ENCODE assay signal across 1 cellular context in genomic region chr12:124509676-124510300, GRCh38.
TF ChIP-seq lines count a peak whose summit lies in the region.

No MANE protein-coding gene starts in this region.

TF ChIP-seq in HepG2, 621 proteins besides CTCF, POLR2A, EP300 and RAD21 (continued from another document and continues in another):
- TF ChIP-seq ZNF646 (CRISPR knock-in tag; IDR thresholded peaks at IDR 0.05), result 0 out of 2 replicates have a peak, but pooled peaks have one; percentile 17
- peak; percentile 33 for TF ChIP-seq TEAD3 (CRISPR knock-in tag; optimal IDR thresholded peaks at IDR 0.05; ENCODE audit: borderline replicate concordance)
- no peak for TF ChIP-seq HMGXB3 (CRISPR knock-in tag; IDR thresholded peaks at IDR 0.05; ENCODE audit: borderline replicate concordance)
- no peak for TF ChIP-seq HOXD1 (CRISPR knock-in tag; IDR thresholded peaks at IDR 0.05)
- no peak for TF ChIP-seq CCDC6 (CRISPR knock-in tag; IDR thresholded peaks at IDR 0.05)
- TF ChIP-seq CENPBD1 (CRISPR knock-in tag; IDR thresholded peaks at IDR 0.05; ENCODE audit: borderline replicate concordance, low read depth), result no peak
- 0 out of 2 replicates have a peak, but pooled peaks have one; percentile 49 for TF ChIP-seq TMF1 (CRISPR knock-in tag; IDR thresholded peaks at IDR 0.05; ENCODE audit: low read depth)
- TF ChIP-seq ZNF121 (CRISPR knock-in tag; IDR thresholded peaks at IDR 0.05), result no peak
- no peak for TF ChIP-seq ZNF674 (CRISPR knock-in tag; IDR thresholded peaks at IDR 0.05; ENCODE audit: low read depth)
- TF ChIP-seq KDM3A (CRISPR knock-in tag; IDR thresholded peaks at IDR 0.05; ENCODE audit: low read depth), result no peak
- no peak for TF ChIP-seq NR2F1 (CRISPR knock-in tag; IDR thresholded peaks at IDR 0.05)
- TF ChIP-seq THYN1 (CRISPR knock-in tag; IDR thresholded peaks at IDR 0.05; ENCODE audit: borderline replicate concordance, low read depth), result no peak
- no peak for TF ChIP-seq KMT2A (CRISPR knock-in tag; IDR thresholded peaks at IDR 0.05)
- no peak for TF ChIP-seq ARID3A (IDR thresholded peaks at IDR 0.05; ENCODE audit: low read depth, low read length)
- 0 out of 2 replicates have a peak, but pooled peaks have one; percentile 14 for TF ChIP-seq ATF2 (CRISPR knock-in tag; IDR thresholded peaks at IDR 0.05)
- no peak for TF ChIP-seq ZNF160 (CRISPR knock-in tag; IDR thresholded peaks at IDR 0.05)
- TF ChIP-seq, protein P1, sequence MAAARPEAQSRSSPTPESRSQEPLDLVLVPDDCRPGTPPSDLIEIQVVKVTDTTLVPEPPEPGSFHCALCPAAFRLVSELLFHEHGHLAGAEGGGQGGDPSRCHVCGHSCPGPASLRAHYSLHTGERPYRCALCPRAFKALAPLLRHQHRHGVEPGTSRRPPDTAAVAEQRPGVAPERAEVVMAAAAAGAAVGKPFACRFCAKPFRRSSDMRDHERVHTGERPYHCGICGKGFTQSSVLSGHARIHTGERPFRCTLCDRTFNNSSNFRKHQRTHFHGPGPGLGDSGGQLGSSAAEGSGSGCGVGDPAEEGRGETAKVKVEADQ (CRISPR knock-in tag; IDR thresholded peaks at IDR 0.05; ENCODE audit: borderline replicate concordance), result no peak
- no peak for TF ChIP-seq ZNF432 (CRISPR knock-in tag; IDR thresholded peaks at IDR 0.05; ENCODE audit: borderline replicate concordance)
- no peak for TF ChIP-seq CERS6 (CRISPR knock-in tag; IDR thresholded peaks at IDR 0.05)
- TF ChIP-seq, protein P2, sequence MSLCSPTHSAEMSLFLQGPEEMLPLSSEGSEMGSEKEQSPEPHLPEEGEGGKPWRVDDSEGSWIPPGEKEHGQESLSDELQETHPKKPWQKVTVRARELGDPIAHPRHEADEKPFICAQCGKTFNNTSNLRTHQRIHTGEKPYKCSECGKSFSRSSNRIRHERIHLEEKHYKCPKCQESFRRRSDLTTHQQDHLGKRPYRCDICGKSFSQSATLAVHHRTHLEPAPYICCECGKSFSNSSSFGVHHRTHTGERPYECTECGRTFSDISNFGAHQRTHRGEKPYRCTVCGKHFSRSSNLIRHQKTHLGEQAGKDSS (CRISPR knock-in tag; IDR thresholded peaks at IDR 0.05; ENCODE audit: borderline replicate concordance, low read depth), result no peak
- TF ChIP-seq ELF3 (CRISPR knock-in tag; IDR thresholded peaks at IDR 0.05), result no peak
- no peak for TF ChIP-seq BCL6 (CRISPR knock-in tag; IDR thresholded peaks at IDR 0.05)
- TF ChIP-seq CAMTA2 (CRISPR knock-in tag; IDR thresholded peaks at IDR 0.05; ENCODE audit: borderline replicate concordance), result no peak
- TF ChIP-seq HNRNPK (IDR thresholded peaks at IDR 0.05; ENCODE audit: low read depth, low read length, poor library complexity, severe bottlenecking), result no peak
- TF ChIP-seq TSC22D2 (CRISPR knock-in tag; IDR thresholded peaks at IDR 0.05; ENCODE audit: borderline replicate concordance), result no peak
- TF ChIP-seq ARNT2 (CRISPR knock-in tag; IDR thresholded peaks at IDR 0.05; ENCODE audit: low read depth), result no peak
- TF ChIP-seq, protein P3, sequence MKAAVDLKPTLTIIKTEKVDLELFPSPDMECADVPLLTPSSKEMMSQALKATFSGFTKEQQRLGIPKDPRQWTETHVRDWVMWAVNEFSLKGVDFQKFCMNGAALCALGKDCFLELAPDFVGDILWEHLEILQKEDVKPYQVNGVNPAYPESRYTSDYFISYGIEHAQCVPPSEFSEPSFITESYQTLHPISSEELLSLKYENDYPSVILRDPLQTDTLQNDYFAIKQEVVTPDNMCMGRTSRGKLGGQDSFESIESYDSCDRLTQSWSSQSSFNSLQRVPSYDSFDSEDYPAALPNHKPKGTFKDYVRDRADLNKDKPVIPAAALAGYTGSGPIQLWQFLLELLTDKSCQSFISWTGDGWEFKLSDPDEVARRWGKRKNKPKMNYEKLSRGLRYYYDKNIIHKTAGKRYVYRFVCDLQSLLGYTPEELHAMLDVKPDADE (CRISPR knock-in tag; IDR thresholded peaks at IDR 0.05), result no peak
- no peak for TF ChIP-seq ZNF251 (CRISPR knock-in tag; IDR thresholded peaks at IDR 0.05)
- TF ChIP-seq ZNF530 (CRISPR knock-in tag; IDR thresholded peaks at IDR 0.05; ENCODE audit: low read depth), result no peak
- no peak for TF ChIP-seq MAF1 (CRISPR knock-in tag; IDR thresholded peaks at IDR 0.05; ENCODE audit: borderline replicate concordance)
- TF ChIP-seq ZFP36L1 (CRISPR knock-in tag; IDR thresholded peaks at IDR 0.05), result no peak
- no peak for TF ChIP-seq ZNF512 (CRISPR knock-in tag; IDR thresholded peaks at IDR 0.05)
- TF ChIP-seq GFI1 (CRISPR knock-in tag; IDR thresholded peaks at IDR 0.05; ENCODE audit: borderline replicate concordance), result no peak
- no peak for TF ChIP-seq NONO (IDR thresholded peaks at IDR 0.05)
- TF ChIP-seq NONO (CRISPR knock-in tag; conservative IDR thresholded peaks at IDR 0.05), result no peak
- TF ChIP-seq TCF12 (IDR thresholded peaks at IDR 0.05), result no peak
- no peak for TF ChIP-seq TCF12 (CRISPR knock-in tag; IDR thresholded peaks at IDR 0.05)
- TF ChIP-seq ZNF441 (CRISPR knock-in tag; IDR thresholded peaks at IDR 0.05; ENCODE audit: borderline replicate concordance), result no peak
- TF ChIP-seq ZNF589 (CRISPR knock-in tag; conservative IDR thresholded peaks at IDR 0.05), result no peak
